Comparison of ENCODE assay signal across 17 cellular contexts in the genomic region with DNA sequence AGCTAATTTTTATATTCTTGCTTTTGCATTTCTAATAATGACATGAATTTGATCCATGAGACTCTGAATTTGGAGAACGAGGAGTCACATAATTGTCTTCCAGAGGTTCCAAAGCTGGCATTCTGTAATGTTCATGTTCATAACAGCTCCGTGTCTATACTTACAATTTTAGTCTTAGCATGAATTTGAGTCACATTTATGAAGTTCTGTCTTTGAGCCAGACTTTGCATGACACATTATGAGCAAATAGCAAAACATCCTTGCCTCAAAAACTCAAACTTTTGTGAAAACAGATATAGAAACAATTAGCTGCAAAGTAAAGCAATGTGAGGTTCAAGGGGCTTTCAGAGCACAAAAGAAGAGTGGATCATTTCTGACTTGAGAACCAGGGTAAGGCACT. TPM values are rescaled to one million over a fixed set of nuclear protein-coding genes. Genes with fewer than 3 reads are reported as not detected.
DNase-seq lines count a peak whose midpoint lies in the region; ATAC-seq and TF ChIP-seq lines count a peak whose summit lies in the region.
"Had no signal": no experiment of that assay in that cellular context is flagged by ENCODE, and none has a peak within 500 bp of the region (broad histone marks: within the 10 kb centered on the region; RNA-seq: fewer than 3 reads in every experiment).

No MANE protein-coding gene starts in this region.

- no peak overlapping the region for H2BK5ac ChIP-seq in mesendoderm (ENCODE audit: low read length)

- H4K20me1 ChIP-seq in mammary epithelial cell (ENCODE audit: insufficient read depth, low read length), result no peaks in the 10 kb centered on the region

- H3K27ac ChIP-seq in mammary epithelial cell (ENCODE audit: insufficient read depth, low read depth, low read length) (peak overlapping the region; percentile 4), mesendoderm (ENCODE audit: low read depth, low read length) (no peak overlapping the region)
- H3K27ac ChIP-seq: pancreas, upper lobe of right lung had no signal

- H2AK5ac ChIP-seq in mesendoderm (ENCODE audit: low read length), result no peak overlapping the region

- H3K9ac ChIP-seq in mammary epithelial cell (ENCODE audit: insufficient read depth, low read length) (no peak overlapping the region), mesendoderm (ENCODE audit: low read length) (no peak overlapping the region)

- DNase-seq in AG08396 (ENCODE audit: low spot score) (peak; percentile 23), LHCN-M2 (ENCODE audit: low read depth) (peak; percentile 91), mammary epithelial cell (peak; percentile 52), hepatic stellate cell (ENCODE audit: low spot score) (peak; percentile 32), SK-N-DZ (ENCODE audit: low spot score) (no peak), erythroblast (lab: John Stamatoyannopoulos, UW) (no peak), mesendoderm (no peak)
- DNase-seq: activated CD4-positive, alpha-beta memory T cell treated with anti-CD3 and anti-CD28 coated beads, Interleukin-2, amount 10 ng/mL, durations not matched to agents 7 days and 5 days; hypothalamus; left cardiac atrium; NCI-H2029; NCI-H524; pancreas; small intestine; stimulated activated naive B cell treated with anti-CD40 and anti-IgM and Interleukin-4, amounts not matched to agents 10 μg/mL and 1 μg/mL and 100 μg/mL, for 72 hours; upper lobe of right lung had no signal

- H2BK15ac ChIP-seq in mesendoderm (replicated peaks; ENCODE audit: low read depth), result no peak overlapping the region

- H3K79me1 ChIP-seq in mesendoderm (ENCODE audit: low read length), result no peaks in the 10 kb centered on the region

- H2BK120ac ChIP-seq in mesendoderm (ENCODE audit: low read depth, low read length), result no peak overlapping the region

- no peaks in the 10 kb centered on the region for H3K9me3 ChIP-seq in mammary epithelial cell (replicated peaks; ENCODE audit: insufficient read depth, low read length)
- H3K9me3 ChIP-seq: pancreas, upper lobe of right lung had no signal

- H3K4me2 ChIP-seq in mammary epithelial cell (ENCODE audit: insufficient read depth, low read depth, low read length) (peak overlapping the region; percentile 66), mesendoderm (ENCODE audit: low read length) (no peak overlapping the region)

- H3K27me3 ChIP-seq in mammary epithelial cell (ENCODE audit: insufficient read depth, low read length), result no peaks in the 10 kb centered on the region
- no peaks in the 10 kb centered on the region for H3K27me3 ChIP-seq in mesendoderm (ENCODE audit: insufficient read depth, low read length, poor library complexity)
- H3K27me3 ChIP-seq: pancreas, upper lobe of right lung had no signal

- H3K4me1 ChIP-seq in mammary epithelial cell (ENCODE audit: insufficient read depth, low read length) (peaks cover 12% of the 10 kb centered on the region), mesendoderm (ENCODE audit: control insufficient read depth, low read depth, low read length) (no peaks in the 10 kb centered on the region)
- H3K4me1 ChIP-seq: pancreas, upper lobe of right lung had no signal

- H3K56ac ChIP-seq in mesendoderm (ENCODE audit: low read length), result no peak overlapping the region

- no peaks in the 10 kb centered on the region for H3K36me3 ChIP-seq in mammary epithelial cell (ENCODE audit: insufficient read depth, low read length)
- H3K36me3 ChIP-seq in mesendoderm (ENCODE audit: control insufficient read depth, insufficient read depth, low read length), result no peaks in the 10 kb centered on the region
- H3K36me3 ChIP-seq: pancreas, upper lobe of right lung had no signal

- intact Hi-C loops in mammary epithelial cell (cut with micrococcal nuclease), result no loop called here

- in situ Hi-C loops in mammary epithelial cell (cut with MboI; ENCODE audit: low sequenced_read_pairs in 2 of 2), result no loop called here

- H4K8ac ChIP-seq in mesendoderm (ENCODE audit: low read depth, low read length), result no peak overlapping the region

- no peak for ATAC-seq in HG02571 (IDR thresholded peaks at IDR 0.05; ENCODE audit: unreplicated experiment)
- ATAC-seq: left cardiac atrium; pancreas; stimulated activated naive B cell treated with anti-CD40 and anti-IgM and Interleukin-4, amounts not matched to agents 10 μg/mL and 1 μg/mL and 100 μg/mL, for 72 hours; upper lobe of right lung had no signal

- no peak overlapping the region for H3K4me3 ChIP-seq in mammary epithelial cell (replicated peaks in 1 of 3; ENCODE audit: insufficient read depth in 1 of 3, low read depth in 2 of 3, low read length in 3 of 3)
- no peak overlapping the region for H3K4me3 ChIP-seq in mesendoderm (ENCODE audit: low read length)
- H3K4me3 ChIP-seq: pancreas, upper lobe of right lung had no signal

- BruUV-seq in mammary epithelial cell (replicated peaks; lab: Mats Ljungman, UMichigan), result no TSS peak

- H4K5ac ChIP-seq in mesendoderm (ENCODE audit: low read length), result no peak overlapping the region

- CTCF ChIA-PET in mammary epithelial cell (lab: Charles Lee; ENCODE audit: low non-redundant PET), result no interaction called here

- 26% methylated on average over 2 of the region's 2 CpGs for WGBS in mammary epithelial cell (ENCODE audit: low coverage, missing lambda C conversion rate)
- WGBS in mesendoderm (ENCODE audit: extremely low coverage, insufficient coverage, low lambda C conversion rate), result no CpG with 5 or more reads among the region's 2 CpGs

- H3K4ac ChIP-seq in mesendoderm (ENCODE audit: low read depth, low read length), result no peak overlapping the region

- no peaks in the 10 kb centered on the region for H3K79me2 ChIP-seq in mammary epithelial cell (ENCODE audit: insufficient read depth, low read length)
- no peaks in the 10 kb centered on the region for H3K79me2 ChIP-seq in mesendoderm (ENCODE audit: control insufficient read depth, insufficient read depth, low read length)

- H2AFZ ChIP-seq in mammary epithelial cell (ENCODE audit: low read depth, low read length), result peak overlapping the region; percentile 6

- TF ChIP-seq POLR2A in erythroblast (IDR thresholded peaks at IDR 0.05; ENCODE audit: low read length), result no peak

- no peak overlapping the region for H3K23ac ChIP-seq in mesendoderm (ENCODE audit: low read length)

- dilution Hi-C loops in mammary epithelial cell (cut with HindIII; ENCODE audit: low sequenced_read_pairs), result no loop called here

- TF ChIP-seq CTCF in mammary epithelial cell (conservative IDR thresholded peaks at IDR 0.05 in 1 of 2, IDR thresholded peaks at IDR 0.05 in 1 of 2; ENCODE audit: extremely low read depth in 1 of 2, insufficient read depth in 1 of 2, low read depth in 1 of 2, low read length in 2 of 2), result no peak

- H3K18ac ChIP-seq in mesendoderm (ENCODE audit: low read length), result no peak overlapping the region

RNA-seq across cellular contexts. Expression of a gene that starts 44.5 kb away (rescaled TPM):
- total RNA-seq in LHCN-M2 (2014; rRNA removed) (259 and 316 TPM in 2 replicates), mammary epithelial cell (100 to 1,000 TPM; 253 to 385 TPM)
- polyA plus RNA-seq in LHCN-M2 (2012), result 255 TPM
- 402 TPM for polyA plus RNA-seq in mammary epithelial cell
- 674 TPM for polyA minus RNA-seq in mammary epithelial cell
- not detected in 2 replicates for polyA plus RNA-seq in SK-N-DZ (2014; cell fraction: cytosol; rRNA removed)
- not detected in 2 replicates for polyA plus RNA-seq in SK-N-DZ (2014; cell fraction: nucleus; rRNA removed)
- 14.5 TPM for polyA plus RNA-seq in mesendoderm (2013, experiment 1 of 2)
- 14.9 TPM for polyA plus RNA-seq in mesendoderm (2013, experiment 2 of 2)
- total RNA-seq: activated CD4-positive, alpha-beta memory T cell treated with anti-CD3 and anti-CD28 coated beads, Interleukin-2, amount 10 ng/mL, durations not matched to agents 7 days and 5 days had no signal

Comparison
In these comparisons a context has a peak if more than half of its experiments do, and no peak if none do; other contexts are left out.
1. DNase-seq: peak in AG08396 (single experiment), LHCN-M2 (single experiment), mammary epithelial cell (single experiment) and hepatic stellate cell (single experiment); none in SK-N-DZ (single experiment), erythroblast (0 of 2) and mesendoderm (single experiment).